Comparison of ENCODE assay signal across 1 cellular context in the genomic region with DNA sequence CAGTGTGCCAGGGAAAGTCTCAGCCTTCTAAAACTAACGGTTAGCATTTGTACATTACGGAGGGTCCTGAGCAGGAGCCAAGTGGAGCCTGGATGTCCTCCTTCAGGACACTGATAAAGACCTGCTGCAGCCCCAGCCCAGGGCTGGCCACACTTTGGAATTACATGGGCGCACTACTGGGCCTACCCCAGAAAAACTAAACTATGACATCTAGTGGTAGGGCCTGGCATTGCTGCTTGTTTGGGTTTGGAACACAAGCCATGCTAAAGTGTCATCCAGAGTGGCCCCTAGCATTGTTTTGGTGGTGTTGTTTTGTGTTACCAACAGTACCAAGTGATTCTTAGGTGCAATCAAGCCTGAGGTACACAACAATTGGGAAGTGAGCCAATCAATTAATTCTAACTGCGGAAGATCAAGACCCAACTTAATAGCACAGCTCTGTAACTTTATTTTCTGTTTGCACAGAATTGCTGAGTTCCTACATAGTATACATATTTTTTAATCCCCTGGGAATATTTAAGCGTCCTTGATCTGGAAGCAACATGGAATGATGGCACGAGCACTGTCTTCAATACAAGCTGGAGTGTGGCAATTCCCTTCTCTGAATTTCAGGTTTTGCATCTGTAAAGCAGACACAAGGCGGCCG.
A peak's percentile ranks its signal among the peaks of the same experiment; 100 is the strongest.
TF ChIP-seq lines count a peak whose summit lies in the region.

No MANE protein-coding gene starts in this region.

TF ChIP-seq in HepG2, 621 proteins besides CTCF, POLR2A, EP300 and RAD21 (continued from another document and continues in another):
- TF ChIP-seq NR2F6 (IDR thresholded peaks at IDR 0.05): no peak
- peak; percentile 21; the same call in 1 of the 2 replicates for TF ChIP-seq NR2F6 (CRISPR knock-in tag; IDR thresholded peaks at IDR 0.05)
- TF ChIP-seq, protein P1, sequence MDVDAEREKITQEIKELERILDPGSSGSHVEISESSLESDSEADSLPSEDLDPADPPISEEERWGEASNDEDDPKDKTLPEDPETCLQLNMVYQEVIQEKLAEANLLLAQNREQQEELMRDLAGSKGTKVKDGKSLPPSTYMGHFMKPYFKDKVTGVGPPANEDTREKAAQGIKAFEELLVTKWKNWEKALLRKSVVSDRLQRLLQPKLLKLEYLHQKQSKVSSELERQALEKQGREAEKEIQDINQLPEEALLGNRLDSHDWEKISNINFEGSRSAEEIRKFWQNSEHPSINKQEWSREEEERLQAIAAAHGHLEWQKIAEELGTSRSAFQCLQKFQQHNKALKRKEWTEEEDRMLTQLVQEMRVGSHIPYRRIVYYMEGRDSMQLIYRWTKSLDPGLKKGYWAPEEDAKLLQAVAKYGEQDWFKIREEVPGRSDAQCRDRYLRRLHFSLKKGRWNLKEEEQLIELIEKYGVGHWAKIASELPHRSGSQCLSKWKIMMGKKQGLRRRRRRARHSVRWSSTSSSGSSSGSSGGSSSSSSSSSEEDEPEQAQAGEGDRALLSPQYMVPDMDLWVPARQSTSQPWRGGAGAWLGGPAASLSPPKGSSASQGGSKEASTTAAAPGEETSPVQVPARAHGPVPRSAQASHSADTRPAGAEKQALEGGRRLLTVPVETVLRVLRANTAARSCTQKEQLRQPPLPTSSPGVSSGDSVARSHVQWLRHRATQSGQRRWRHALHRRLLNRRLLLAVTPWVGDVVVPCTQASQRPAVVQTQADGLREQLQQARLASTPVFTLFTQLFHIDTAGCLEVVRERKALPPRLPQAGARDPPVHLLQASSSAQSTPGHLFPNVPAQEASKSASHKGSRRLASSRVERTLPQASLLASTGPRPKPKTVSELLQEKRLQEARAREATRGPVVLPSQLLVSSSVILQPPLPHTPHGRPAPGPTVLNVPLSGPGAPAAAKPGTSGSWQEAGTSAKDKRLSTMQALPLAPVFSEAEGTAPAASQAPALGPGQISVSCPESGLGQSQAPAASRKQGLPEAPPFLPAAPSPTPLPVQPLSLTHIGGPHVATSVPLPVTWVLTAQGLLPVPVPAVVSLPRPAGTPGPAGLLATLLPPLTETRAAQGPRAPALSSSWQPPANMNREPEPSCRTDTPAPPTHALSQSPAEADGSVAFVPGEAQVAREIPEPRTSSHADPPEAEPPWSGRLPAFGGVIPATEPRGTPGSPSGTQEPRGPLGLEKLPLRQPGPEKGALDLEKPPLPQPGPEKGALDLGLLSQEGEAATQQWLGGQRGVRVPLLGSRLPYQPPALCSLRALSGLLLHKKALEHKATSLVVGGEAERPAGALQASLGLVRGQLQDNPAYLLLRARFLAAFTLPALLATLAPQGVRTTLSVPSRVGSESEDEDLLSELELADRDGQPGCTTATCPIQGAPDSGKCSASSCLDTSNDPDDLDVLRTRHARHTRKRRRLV (CRISPR knock-in tag; IDR thresholded peaks at IDR 0.05): peak; percentile 48; the same call in 1 of the 2 replicates
- no peak for TF ChIP-seq YEATS4 (CRISPR knock-in tag; IDR thresholded peaks at IDR 0.05; ENCODE audit: borderline replicate concordance)
- no peak for TF ChIP-seq ESRRA (CRISPR knock-in tag; IDR thresholded peaks at IDR 0.05; ENCODE audit: low read depth)
- no peak for TF ChIP-seq MTF1 (CRISPR knock-in tag; IDR thresholded peaks at IDR 0.05)
- no peak for TF ChIP-seq ZNF180 (CRISPR knock-in tag; IDR thresholded peaks at IDR 0.05; ENCODE audit: borderline replicate concordance, low read depth)
- no peak for TF ChIP-seq HMG20B (CRISPR knock-in tag; conservative IDR thresholded peaks at IDR 0.05)
- TF ChIP-seq U2AF2 (IDR thresholded peaks at IDR 0.05; ENCODE audit: low read depth, low read length): no peak
- TF ChIP-seq ZNF260 (CRISPR knock-in tag; IDR thresholded peaks at IDR 0.05; ENCODE audit: borderline replicate concordance, low read depth): no peak
- TF ChIP-seq CHD4 (IDR thresholded peaks at IDR 0.05; ENCODE audit: borderline replicate concordance, low read length): no peak
- TF ChIP-seq ZNF10 (CRISPR knock-in tag; IDR thresholded peaks at IDR 0.05; ENCODE audit: borderline replicate concordance, low read depth): no peak
- TF ChIP-seq SALL1 (CRISPR knock-in tag; IDR thresholded peaks at IDR 0.05): peak; percentile 59
- TF ChIP-seq TMF1 (CRISPR knock-in tag; IDR thresholded peaks at IDR 0.05; ENCODE audit: low read depth): no peak
- no peak; the same call in 1 of the 2 replicates for TF ChIP-seq ZNF644 (CRISPR knock-in tag; IDR thresholded peaks at IDR 0.05; ENCODE audit: low read depth)
- 0 out of 2 replicates have a peak, but pooled peaks have one; percentile 32 for TF ChIP-seq ISL2 (CRISPR knock-in tag; IDR thresholded peaks at IDR 0.05)
- no peak for TF ChIP-seq NPAS2 (CRISPR knock-in tag; IDR thresholded peaks at IDR 0.05; ENCODE audit: borderline replicate concordance)
- no peak for TF ChIP-seq PRPF4 (IDR thresholded peaks at IDR 0.05; ENCODE audit: low read depth, low read length, poor library complexity, severe bottlenecking)
- TF ChIP-seq, protein P2, sequence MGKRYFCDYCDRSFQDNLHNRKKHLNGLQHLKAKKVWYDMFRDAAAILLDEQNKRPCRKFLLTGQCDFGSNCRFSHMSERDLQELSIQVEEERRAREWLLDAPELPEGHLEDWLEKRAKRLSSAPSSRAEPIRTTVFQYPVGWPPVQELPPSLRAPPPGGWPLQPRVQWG (CRISPR knock-in tag; IDR thresholded peaks at IDR 0.05; ENCODE audit: borderline replicate concordance, low read depth): no peak
- TF ChIP-seq GLI4 (CRISPR knock-in tag; IDR thresholded peaks at IDR 0.05; ENCODE audit: borderline replicate concordance): no peak
- no peak for TF ChIP-seq HMG20A (CRISPR knock-in tag; IDR thresholded peaks at IDR 0.05; ENCODE audit: borderline replicate concordance)
- TF ChIP-seq ZSCAN9 (CRISPR knock-in tag; IDR thresholded peaks at IDR 0.05; ENCODE audit: borderline replicate concordance): 0 out of 2 replicates have a peak, but pooled peaks have one; percentile 58
- TF ChIP-seq HNRNPUL1 (IDR thresholded peaks at IDR 0.05; ENCODE audit: low read depth, low read length): no peak
- TF ChIP-seq BHLHE40 (IDR thresholded peaks at IDR 0.05; ENCODE audit: low read length): no peak
- TF ChIP-seq, protein P3, sequence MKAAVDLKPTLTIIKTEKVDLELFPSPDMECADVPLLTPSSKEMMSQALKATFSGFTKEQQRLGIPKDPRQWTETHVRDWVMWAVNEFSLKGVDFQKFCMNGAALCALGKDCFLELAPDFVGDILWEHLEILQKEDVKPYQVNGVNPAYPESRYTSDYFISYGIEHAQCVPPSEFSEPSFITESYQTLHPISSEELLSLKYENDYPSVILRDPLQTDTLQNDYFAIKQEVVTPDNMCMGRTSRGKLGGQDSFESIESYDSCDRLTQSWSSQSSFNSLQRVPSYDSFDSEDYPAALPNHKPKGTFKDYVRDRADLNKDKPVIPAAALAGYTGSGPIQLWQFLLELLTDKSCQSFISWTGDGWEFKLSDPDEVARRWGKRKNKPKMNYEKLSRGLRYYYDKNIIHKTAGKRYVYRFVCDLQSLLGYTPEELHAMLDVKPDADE (CRISPR knock-in tag; IDR thresholded peaks at IDR 0.05): no peak
- TF ChIP-seq, protein P4, sequence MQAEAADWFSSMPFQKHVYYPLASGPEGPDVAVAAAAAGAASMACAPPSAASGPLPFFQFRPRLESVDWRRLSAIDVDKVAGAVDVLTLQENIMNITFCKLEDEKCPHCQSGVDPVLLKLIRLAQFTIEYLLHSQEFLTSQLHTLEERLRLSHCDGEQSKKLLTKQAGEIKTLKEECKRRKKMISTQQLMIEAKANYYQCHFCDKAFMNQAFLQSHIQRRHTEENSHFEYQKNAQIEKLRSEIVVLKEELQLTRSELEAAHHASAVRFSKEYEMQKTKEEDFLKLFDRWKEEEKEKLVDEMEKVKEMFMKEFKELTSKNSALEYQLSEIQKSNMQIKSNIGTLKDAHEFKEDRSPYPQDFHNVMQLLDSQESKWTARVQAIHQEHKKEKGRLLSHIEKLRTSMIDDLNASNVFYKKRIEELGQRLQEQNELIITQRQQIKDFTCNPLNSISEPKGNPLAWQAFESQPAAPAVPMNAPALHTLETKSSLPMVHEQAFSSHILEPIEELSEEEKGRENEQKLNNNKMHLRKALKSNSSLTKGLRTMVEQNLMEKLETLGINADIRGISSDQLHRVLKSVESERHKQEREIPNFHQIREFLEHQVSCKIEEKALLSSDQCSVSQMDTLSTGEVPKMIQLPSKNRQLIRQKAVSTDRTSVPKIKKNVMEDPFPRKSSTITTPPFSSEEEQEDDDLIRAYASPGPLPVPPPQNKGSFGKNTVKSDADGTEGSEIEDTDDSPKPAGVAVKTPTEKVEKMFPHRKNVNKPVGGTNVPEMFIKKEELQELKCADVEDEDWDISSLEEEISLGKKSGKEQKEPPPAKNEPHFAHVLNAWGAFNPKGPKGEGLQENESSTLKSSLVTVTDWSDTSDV (CRISPR knock-in tag; IDR thresholded peaks at IDR 0.05): no peak
- no peak for TF ChIP-seq ZNF549 (CRISPR knock-in tag; IDR thresholded peaks at IDR 0.05)
- TF ChIP-seq ATF7 (IDR thresholded peaks at IDR 0.05): no peak
- no peak for TF ChIP-seq ATF7 (CRISPR knock-in tag; IDR thresholded peaks at IDR 0.05)
- TF ChIP-seq, protein P5, sequence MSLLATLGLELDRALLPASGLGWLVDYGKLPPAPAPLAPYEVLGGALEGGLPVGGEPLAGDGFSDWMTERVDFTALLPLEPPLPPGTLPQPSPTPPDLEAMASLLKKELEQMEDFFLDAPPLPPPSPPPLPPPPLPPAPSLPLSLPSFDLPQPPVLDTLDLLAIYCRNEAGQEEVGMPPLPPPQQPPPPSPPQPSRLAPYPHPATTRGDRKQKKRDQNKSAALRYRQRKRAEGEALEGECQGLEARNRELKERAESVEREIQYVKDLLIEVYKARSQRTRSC (CRISPR knock-in tag; IDR thresholded peaks at IDR 0.05; ENCODE audit: low read depth): no peak
- no peak for TF ChIP-seq ZNF124 (CRISPR knock-in tag; IDR thresholded peaks at IDR 0.05)
- TF ChIP-seq, protein P6, sequence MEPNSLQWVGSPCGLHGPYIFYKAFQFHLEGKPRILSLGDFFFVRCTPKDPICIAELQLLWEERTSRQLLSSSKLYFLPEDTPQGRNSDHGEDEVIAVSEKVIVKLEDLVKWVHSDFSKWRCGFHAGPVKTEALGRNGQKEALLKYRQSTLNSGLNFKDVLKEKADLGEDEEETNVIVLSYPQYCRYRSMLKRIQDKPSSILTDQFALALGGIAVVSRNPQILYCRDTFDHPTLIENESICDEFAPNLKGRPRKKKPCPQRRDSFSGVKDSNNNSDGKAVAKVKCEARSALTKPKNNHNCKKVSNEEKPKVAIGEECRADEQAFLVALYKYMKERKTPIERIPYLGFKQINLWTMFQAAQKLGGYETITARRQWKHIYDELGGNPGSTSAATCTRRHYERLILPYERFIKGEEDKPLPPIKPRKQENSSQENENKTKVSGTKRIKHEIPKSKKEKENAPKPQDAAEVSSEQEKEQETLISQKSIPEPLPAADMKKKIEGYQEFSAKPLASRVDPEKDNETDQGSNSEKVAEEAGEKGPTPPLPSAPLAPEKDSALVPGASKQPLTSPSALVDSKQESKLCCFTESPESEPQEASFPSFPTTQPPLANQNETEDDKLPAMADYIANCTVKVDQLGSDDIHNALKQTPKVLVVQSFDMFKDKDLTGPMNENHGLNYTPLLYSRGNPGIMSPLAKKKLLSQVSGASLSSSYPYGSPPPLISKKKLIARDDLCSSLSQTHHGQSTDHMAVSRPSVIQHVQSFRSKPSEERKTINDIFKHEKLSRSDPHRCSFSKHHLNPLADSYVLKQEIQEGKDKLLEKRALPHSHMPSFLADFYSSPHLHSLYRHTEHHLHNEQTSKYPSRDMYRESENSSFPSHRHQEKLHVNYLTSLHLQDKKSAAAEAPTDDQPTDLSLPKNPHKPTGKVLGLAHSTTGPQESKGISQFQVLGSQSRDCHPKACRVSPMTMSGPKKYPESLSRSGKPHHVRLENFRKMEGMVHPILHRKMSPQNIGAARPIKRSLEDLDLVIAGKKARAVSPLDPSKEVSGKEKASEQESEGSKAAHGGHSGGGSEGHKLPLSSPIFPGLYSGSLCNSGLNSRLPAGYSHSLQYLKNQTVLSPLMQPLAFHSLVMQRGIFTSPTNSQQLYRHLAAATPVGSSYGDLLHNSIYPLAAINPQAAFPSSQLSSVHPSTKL (CRISPR knock-in tag; IDR thresholded peaks at IDR 0.05): peak; percentile 38; the same call in 1 of the 2 replicates
- no peak for TF ChIP-seq TBL1XR1 (IDR thresholded peaks at IDR 0.05; ENCODE audit: borderline replicate concordance, low read length, partially characterized antibody)
- peak; percentile 21; the same call in 1 of the 2 replicates for TF ChIP-seq FOXK1 (CRISPR knock-in tag; IDR thresholded peaks at IDR 0.05; ENCODE audit: borderline replicate concordance, low read depth)
- TF ChIP-seq HOXA7 (CRISPR knock-in tag; IDR thresholded peaks at IDR 0.05): no peak
- TF ChIP-seq DMAP1 (CRISPR knock-in tag; IDR thresholded peaks at IDR 0.05): no peak
- no peak for TF ChIP-seq ZNF326 (CRISPR knock-in tag; IDR thresholded peaks at IDR 0.05; ENCODE audit: borderline replicate concordance)
- TF ChIP-seq ZNF782 (CRISPR knock-in tag; IDR thresholded peaks at IDR 0.05; ENCODE audit: borderline replicate concordance): no peak
- no peak for TF ChIP-seq ZSCAN12 (CRISPR knock-in tag; IDR thresholded peaks at IDR 0.05)
- TF ChIP-seq ZNF570 (CRISPR knock-in tag; IDR thresholded peaks at IDR 0.05; ENCODE audit: borderline replicate concordance): no peak
- no peak for TF ChIP-seq FIP1L1 (IDR thresholded peaks at IDR 0.05; ENCODE audit: borderline replicate concordance, insufficient read depth, low read depth, low read length)
- TF ChIP-seq ZNF720 (CRISPR knock-in tag; IDR thresholded peaks at IDR 0.05): no peak
- peak; percentile 79 for TF ChIP-seq ZMYM4 (CRISPR knock-in tag; IDR thresholded peaks at IDR 0.05)
- no peak for TF ChIP-seq MEIS1 (CRISPR knock-in tag; IDR thresholded peaks at IDR 0.05; ENCODE audit: borderline replicate concordance)
- TF ChIP-seq ZBTB42 (CRISPR knock-in tag; IDR thresholded peaks at IDR 0.05): no peak
- TF ChIP-seq TRIM24 (CRISPR knock-in tag; IDR thresholded peaks at IDR 0.05): no peak
- TF ChIP-seq REPIN1 (CRISPR knock-in tag; IDR thresholded peaks at IDR 0.05; ENCODE audit: borderline replicate concordance, low read depth): peak; percentile 58; the same call in 1 of the 2 replicates
- TF ChIP-seq HNRNPK (IDR thresholded peaks at IDR 0.05; ENCODE audit: low read depth, low read length, poor library complexity, severe bottlenecking): no peak
- TF ChIP-seq, protein P7, sequence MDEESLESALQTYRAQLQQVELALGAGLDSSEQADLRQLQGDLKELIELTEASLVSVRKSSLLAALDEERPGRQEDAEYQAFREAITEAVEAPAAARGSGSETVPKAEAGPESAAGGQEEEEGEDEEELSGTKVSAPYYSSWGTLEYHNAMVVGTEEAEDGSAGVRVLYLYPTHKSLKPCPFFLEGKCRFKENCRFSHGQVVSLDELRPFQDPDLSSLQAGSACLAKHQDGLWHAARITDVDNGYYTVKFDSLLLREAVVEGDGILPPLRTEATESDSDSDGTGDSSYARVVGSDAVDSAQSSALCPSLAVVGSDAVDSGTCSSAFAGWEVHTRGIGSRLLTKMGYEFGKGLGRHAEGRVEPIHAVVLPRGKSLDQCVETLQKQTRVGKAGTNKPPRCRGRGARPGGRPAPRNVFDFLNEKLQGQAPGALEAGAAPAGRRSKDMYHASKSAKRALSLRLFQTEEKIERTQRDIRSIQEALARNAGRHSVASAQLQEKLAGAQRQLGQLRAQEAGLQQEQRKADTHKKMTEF (CRISPR knock-in tag; IDR thresholded peaks at IDR 0.05): no peak
- peak; percentile 60; the same call in 1 of the 2 replicates for TF ChIP-seq IRF2 (CRISPR knock-in tag; IDR thresholded peaks at IDR 0.05)
- TF ChIP-seq ZNF746 (CRISPR knock-in tag; IDR thresholded peaks at IDR 0.05): no peak
- TF ChIP-seq, protein P8, sequence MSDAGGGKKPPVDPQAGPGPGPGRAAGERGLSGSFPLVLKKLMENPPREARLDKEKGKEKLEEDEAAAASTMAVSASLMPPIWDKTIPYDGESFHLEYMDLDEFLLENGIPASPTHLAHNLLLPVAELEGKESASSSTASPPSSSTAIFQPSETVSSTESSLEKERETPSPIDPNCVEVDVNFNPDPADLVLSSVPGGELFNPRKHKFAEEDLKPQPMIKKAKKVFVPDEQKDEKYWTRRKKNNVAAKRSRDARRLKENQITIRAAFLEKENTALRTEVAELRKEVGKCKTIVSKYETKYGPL (CRISPR knock-in tag; IDR thresholded peaks at IDR 0.05): no peak
